28 cellular contexts compared by ENCODE assay signal in the genomic region with DNA sequence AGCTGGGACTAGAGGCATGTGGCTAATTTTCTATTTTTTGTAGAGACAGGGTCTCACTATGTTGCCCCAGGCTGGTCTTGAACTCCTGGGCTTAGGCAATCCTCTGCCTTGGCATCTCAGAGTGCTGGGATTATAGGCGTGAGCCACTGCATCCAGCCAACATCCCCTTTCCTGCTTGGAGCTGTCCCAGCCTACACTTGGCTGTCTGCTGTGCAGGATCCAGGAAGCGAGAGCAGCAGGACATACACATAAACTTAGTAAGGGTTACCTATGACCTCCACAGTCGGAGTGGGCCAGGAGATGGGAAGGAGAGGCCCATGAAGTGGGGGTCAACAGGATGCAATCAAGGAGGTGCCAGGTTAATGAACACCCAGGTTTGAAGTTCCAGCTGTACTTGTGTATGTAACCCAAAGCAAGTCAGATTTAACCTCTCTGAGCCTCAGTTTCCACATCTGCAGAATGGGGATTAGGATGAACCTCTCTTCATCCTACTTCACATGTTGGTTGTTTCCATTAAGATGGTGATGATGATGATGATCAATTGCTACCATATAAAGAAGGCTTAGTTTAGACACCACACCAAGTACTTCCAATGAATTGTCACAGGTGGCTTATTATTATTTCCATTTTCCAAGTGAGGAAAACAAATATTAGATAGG.
"Had no signal": no experiment of that assay in that cellular context is flagged by ENCODE, and none has a peak within 500 bp of the region (broad histone marks: within the 10 kb centered on the region; RNA-seq: fewer than 3 reads in every experiment).

No MANE protein-coding gene starts in this region.

- H3K4me1 Mint-ChIP-seq: naive thymus-derived CD4-positive, alpha-beta T cell; stimulated activated effector memory CD8-positive, alpha-beta T cell treated with anti-CD3 and anti-CD28 coated beads, Interleukin-12 subunit alpha, Interleukin-12 subunit beta, amount 100 ng/mL, for 72 hours had no signal

- H3K9me3 Mint-ChIP-seq: mesothelial cell of epicardium; naive thymus-derived CD4-positive, alpha-beta T cell; natural killer cell treated with Interleukin-12 subunit alpha and Interleukin-12 subunit beta and Interleukin-15 and Interleukin-18, amount 100 ng/mL, for 72 hours; stimulated activated effector memory CD8-positive, alpha-beta T cell treated with anti-CD3 and anti-CD28 coated beads, Interleukin-12 subunit alpha, Interleukin-12 subunit beta, amount 100 ng/mL, for 72 hours; stimulated activated naive CD8-positive, alpha-beta T cell treated with anti-CD3 and anti-CD28 coated beads, Interleukin-15, Interleukin-2, amounts not matched to agents 100 ng/mL and 50 ng/mL, for 24 hours; type B pancreatic cell had no signal

- H3K4me3 Mint-ChIP-seq: mesothelial cell of epicardium; naive thymus-derived CD4-positive, alpha-beta T cell; natural killer cell treated with Interleukin-12 subunit alpha and Interleukin-12 subunit beta and Interleukin-15 and Interleukin-18, amount 100 ng/mL, for 72 hours; stimulated activated effector memory CD8-positive, alpha-beta T cell treated with anti-CD3 and anti-CD28 coated beads, Interleukin-12 subunit alpha, Interleukin-12 subunit beta, amount 100 ng/mL, for 72 hours; stimulated activated naive CD8-positive, alpha-beta T cell treated with anti-CD3 and anti-CD28 coated beads, Interleukin-15, Interleukin-2, amounts not matched to agents 100 ng/mL and 50 ng/mL, for 24 hours; type B pancreatic cell had no signal

- H3K4me1 ChIP-seq: left lung, lower lobe of right lung, pancreas, prostate gland, sigmoid colon, spleen, suprapubic skin, tibial artery, uterus had no signal

- ATAC-seq: left colon; left lung; lower lobe of right lung; naive thymus-derived CD4-positive, alpha-beta T cell; natural killer cell treated with Interleukin-12 subunit alpha and Interleukin-12 subunit beta and Interleukin-15 and Interleukin-18, amount 100 ng/mL, for 72 hours; pancreas; right cardiac atrium; stimulated activated effector memory CD8-positive, alpha-beta T cell treated with anti-CD3 and anti-CD28 coated beads, Interleukin-12 subunit alpha, Interleukin-12 subunit beta, amount 100 ng/mL, for 72 hours had no signal

- FAIRE-seq: keratinocyte, pancreas, small intestine had no signal

- H3K27ac Mint-ChIP-seq: mesothelial cell of epicardium; naive thymus-derived CD4-positive, alpha-beta T cell; natural killer cell treated with Interleukin-12 subunit alpha and Interleukin-12 subunit beta and Interleukin-15 and Interleukin-18, amount 100 ng/mL, for 72 hours; stimulated activated effector memory CD8-positive, alpha-beta T cell treated with anti-CD3 and anti-CD28 coated beads, Interleukin-12 subunit alpha, Interleukin-12 subunit beta, amount 100 ng/mL, for 72 hours; stimulated activated naive CD8-positive, alpha-beta T cell treated with anti-CD3 and anti-CD28 coated beads, Interleukin-15, Interleukin-2, amounts not matched to agents 100 ng/mL and 50 ng/mL, for 24 hours; type B pancreatic cell had no signal

- H3K27me3 ChIP-seq: left lung, pancreas, sigmoid colon, spleen, suprapubic skin, tibial artery, uterus had no signal

- H3K9me3 ChIP-seq: left lung, lower lobe of right lung, pancreas, prostate gland, sigmoid colon, spleen, suprapubic skin, thoracic aorta, tibial artery, uterus had no signal

- H3K27ac ChIP-seq: left lung, lower lobe of right lung, pancreas, prostate gland, sigmoid colon, spleen, suprapubic skin, thoracic aorta, tibial artery, uterus had no signal

- DNase-seq: hippocampal formation; kidney glomerular epithelial cell; left colon; left lung; lower lobe of right lung; mammary epithelial cell; mesendoderm; naive thymus-derived CD4-positive, alpha-beta T cell; pancreas; posterior cingulate gyrus; retina; right cardiac atrium; sigmoid colon; small intestine; spleen; stimulated activated CD4-positive, alpha-beta T cell treated with anti-CD3 and anti-CD28 coated beads, Interleukin-4, amount 100 ng/mL, for 24 hours; stimulated activated naive CD4-positive, alpha-beta T cell; tibial artery; uterus had no signal

- H3K36me3 Mint-ChIP-seq: mesothelial cell of epicardium; naive thymus-derived CD4-positive, alpha-beta T cell; natural killer cell treated with Interleukin-12 subunit alpha and Interleukin-12 subunit beta and Interleukin-15 and Interleukin-18, amount 100 ng/mL, for 72 hours; stimulated activated effector memory CD8-positive, alpha-beta T cell treated with anti-CD3 and anti-CD28 coated beads, Interleukin-12 subunit alpha, Interleukin-12 subunit beta, amount 100 ng/mL, for 72 hours had no signal

- H3K36me3 ChIP-seq: left lung, lower lobe of right lung, pancreas, prostate gland, sigmoid colon, spleen, suprapubic skin, thoracic aorta, tibial artery, uterus had no signal

- H3K4me3 ChIP-seq: left lung, lower lobe of right lung, pancreas, prostate gland, sigmoid colon, spleen, suprapubic skin, thoracic aorta, tibial artery, uterus had no signal

- H3K27me3 Mint-ChIP-seq: naive thymus-derived CD4-positive, alpha-beta T cell; natural killer cell treated with Interleukin-12 subunit alpha and Interleukin-12 subunit beta and Interleukin-15 and Interleukin-18, amount 100 ng/mL, for 72 hours; stimulated activated naive CD8-positive, alpha-beta T cell treated with anti-CD3 and anti-CD28 coated beads, Interleukin-15, Interleukin-2, amounts not matched to agents 100 ng/mL and 50 ng/mL, for 24 hours; type B pancreatic cell had no signal
